17 cellular contexts compared by ENCODE assay signal in genomic region chr14:102686176-102686801, GRCh38.
A peak's percentile ranks its signal among the peaks of the same experiment; 100 is the strongest.
DNase-seq lines count a peak whose midpoint lies in the region; ATAC-seq and TF ChIP-seq lines count a peak whose summit lies in the region.
"Had no signal": no experiment of that assay in that cellular context is flagged by ENCODE, and none has a peak within 500 bp of the region (broad histone marks: within the 10 kb centered on the region; RNA-seq: fewer than 3 reads in every experiment).

No MANE protein-coding gene starts in this region.

- peak overlapping the region in 2 of 3 experiments; percentile 8 to 29 for H3K27ac Mint-ChIP-seq in nephron
- peak overlapping the region; percentile 55 for H3K27ac Mint-ChIP-seq in stimulated activated memory B cell treated with anti-CD40 and anti-IgM and Interleukin-4, amounts not matched to agents 10 μg/mL and 1 μg/mL and 100 μg/mL, for 72 hours
- H3K27ac Mint-ChIP-seq: CD8-positive, alpha-beta T cell had no signal

- no peaks in the 10 kb centered on the region for H3K9me3 Mint-ChIP-seq in nephron
- H3K9me3 Mint-ChIP-seq in stimulated activated memory B cell treated with anti-CD40 and anti-IgM and Interleukin-4, amounts not matched to agents 10 μg/mL and 1 μg/mL and 100 μg/mL, for 72 hours: no peaks in the 10 kb centered on the region
- H3K9me3 Mint-ChIP-seq: CD14-positive monocyte; CD8-positive, alpha-beta T cell; H9 had no signal

- no peak overlapping the region for H3K4me3 Mint-ChIP-seq in nephron
- H3K4me3 Mint-ChIP-seq in stimulated activated memory B cell treated with anti-CD40 and anti-IgM and Interleukin-4, amounts not matched to agents 10 μg/mL and 1 μg/mL and 100 μg/mL, for 72 hours: no peak overlapping the region
- H3K4me3 Mint-ChIP-seq: CD14-positive monocyte; CD8-positive, alpha-beta T cell; H9 had no signal

- H3K27me3 ChIP-seq in HAP-1 (ENCODE audit: low read depth): no peaks in the 10 kb centered on the region
- H3K27me3 ChIP-seq: BLaER1 had no signal

- peaks cover 48% of the 10 kb centered on the region for H3K36me3 ChIP-seq in SK-N-MC (ENCODE audit: insufficient read depth, low read length)
- H3K36me3 ChIP-seq in HAP-1 (replicated peaks): peaks cover 4% of the 10 kb centered on the region

- H3K9ac ChIP-seq in SK-N-MC (ENCODE audit: insufficient read length): no peak overlapping the region
- H3K9ac ChIP-seq: BLaER1 had no signal

- in situ Hi-C loops in HAP-1 (cut with MboI; ENCODE audit: low sequenced_read_pairs): loop anchor here (25.0 kb wide), 1 partner anchor 601 kb away; no protein-coding TSS in a partner anchor

- H3K27me3 Mint-ChIP-seq in nephron (ENCODE audit: low read depth): no peaks in the 10 kb centered on the region
- no peaks in the 10 kb centered on the region for H3K27me3 Mint-ChIP-seq in stimulated activated memory B cell treated with anti-CD40 and anti-IgM and Interleukin-4, amounts not matched to agents 10 μg/mL and 1 μg/mL and 100 μg/mL, for 72 hours

- H3K36me3 Mint-ChIP-seq in nephron (ENCODE audit: low read depth): peaks cover 13% of the 10 kb centered on the region
- peaks cover 23% of the 10 kb centered on the region for H3K36me3 Mint-ChIP-seq in stimulated activated memory B cell treated with anti-CD40 and anti-IgM and Interleukin-4, amounts not matched to agents 10 μg/mL and 1 μg/mL and 100 μg/mL, for 72 hours

- H3K9me3 ChIP-seq in SK-N-MC (ENCODE audit: low read depth, low read length) (no peaks in the 10 kb centered on the region), HAP-1 (no peaks in the 10 kb centered on the region)
- H3K9me3 ChIP-seq: BLaER1 had no signal

- peak overlapping the region; percentile 97 for H3K27ac ChIP-seq in SK-N-MC
- H3K27ac ChIP-seq: BLaER1 had no signal

- no peak for ATAC-seq in stimulated activated memory B cell treated with anti-CD40 and anti-IgM and Interleukin-4, amounts not matched to agents 10 μg/mL and 1 μg/mL and 100 μg/mL, for 72 hours
- ATAC-seq: CD8-positive, alpha-beta T cell; GM12878 had no signal

- DNase-seq in SK-N-MC (ENCODE audit: low read depth, low spot score): no peak
- no peak for DNase-seq in NCI-H526 treated with DMSO at 0.1 percent for 48 hours (lab: John Stamatoyannopoulos, UW)
- DNase-seq in HAP-1 (ENCODE audit: low spot score in 2 of 2): no peak
- DNase-seq in AML-193 (lab: John Stamatoyannopoulos, UW): no peak
- DNase-seq: CD8-positive, alpha-beta T cell; DMS 273 treated with DMSO at 0.1 percent for 48 hours; DMS53; DND-41; EL; H9; IMR-90; KBM-7 had no signal

- H3K4me3 ChIP-seq in SK-N-MC (no peak overlapping the region), HAP-1 (no peak overlapping the region)
- H3K4me3 ChIP-seq: BLaER1, GM12878 had no signal

- H3K4me1 ChIP-seq in HAP-1: no peaks in the 10 kb centered on the region

- TF ChIP-seq CTCF in nephron (IDR thresholded peaks at IDR 0.05; ENCODE audit: unreplicated experiment in 3 of 3): no peak

- peaks cover 38% of the 10 kb centered on the region for H3K4me1 Mint-ChIP-seq in nephron
- peaks cover 37% of the 10 kb centered on the region for H3K4me1 Mint-ChIP-seq in stimulated activated memory B cell treated with anti-CD40 and anti-IgM and Interleukin-4, amounts not matched to agents 10 μg/mL and 1 μg/mL and 100 μg/mL, for 72 hours
